In genomic region chr17:73247728-73248127, GRCh38 we compare ENCODE assay signal across 22 cellular contexts. TPM values are rescaled to one million over a fixed set of nuclear protein-coding genes. Genes with fewer than 3 reads are reported as not detected.
DNase-seq lines count a peak whose midpoint lies in the region; ATAC-seq and TF ChIP-seq lines count a peak whose summit lies in the region.
"Had no signal": no experiment of that assay in that cellular context is flagged by ENCODE, and none has a peak within 500 bp of the region (broad histone marks: within the 10 kb centered on the region; RNA-seq: fewer than 3 reads in every experiment).

No MANE protein-coding gene starts in this region.

- H3K4me3 ChIP-seq in AG09309 (ENCODE audit: control insufficient read depth, low read depth, low read length) (no peak overlapping the region), Loucy (ENCODE audit: low read length, poor library complexity, severe bottlenecking) (no peak overlapping the region), GM23248 (no peak overlapping the region)
- H3K4me3 ChIP-seq in CD4-positive, alpha-beta memory T cell (ENCODE audit: low read length in 2 of 2): no peak overlapping the region
- H3K4me3 ChIP-seq: BLaER1, dorsolateral prefrontal cortex, gastrocnemius medialis, tibial artery had no signal

- H3K4me2 ChIP-seq in Loucy (ENCODE audit: low read depth, low read length, poor library complexity, severe bottlenecking): no peak overlapping the region
- H3K4me2 ChIP-seq in GM23248 (ENCODE audit: unreplicated experiment): no peak overlapping the region
- H3K4me2 ChIP-seq: BLaER1 had no signal

- no peak overlapping the region for H2AFZ ChIP-seq in Loucy (ENCODE audit: low read length)
- no peak overlapping the region for H2AFZ ChIP-seq in GM23248

- H3K36me3 ChIP-seq in Loucy (ENCODE audit: insufficient read depth, low read length): peaks cover 18% of the 10 kb centered on the region; the same call in 1 of the 2 replicates
- no peaks in the 10 kb centered on the region; the same call in 1 of the 2 replicates for H3K36me3 ChIP-seq in GM23248 (ENCODE audit: low read depth)
- H3K36me3 ChIP-seq in CD4-positive, alpha-beta memory T cell (ENCODE audit: insufficient read depth, low read length): peaks cover 12% of the 10 kb centered on the region

- H3K27ac Mint-ChIP-seq in CD14-positive monocyte: no peak overlapping the region
- H3K27ac Mint-ChIP-seq in CD4-positive, alpha-beta memory T cell: no peak overlapping the region
- H3K27ac Mint-ChIP-seq: activated CD8-positive, alpha-beta T cell treated with anti-CD3 and anti-CD28 coated beads for 36 hours; memory B cell had no signal

- H3K9me2 ChIP-seq in Loucy (replicated peaks; ENCODE audit: low read depth, low read length): no peaks in the 10 kb centered on the region
- H3K9me2 ChIP-seq in GM23248 (ENCODE audit: insufficient read depth): no peaks in the 10 kb centered on the region

- DNase-seq in AG09309 (ENCODE audit: low read depth) (no peak), cerebellar cortex (ENCODE audit: low spot score) (peak; percentile 20), left colon (no peak), CD14-positive monocyte (ENCODE audit: low spot score) (no peak), GM23248 (no peak), KG1 (lab: John Stamatoyannopoulos, UW) (no peak)
- DNase-seq in CD4-positive, alpha-beta memory T cell: no peak
- DNase-seq: activated CD8-positive, alpha-beta T cell treated with anti-CD3 and anti-CD28 coated beads for 36 hours; DMS79 treated with DMSO at 0.1 percent for 48 hours; gastrocnemius medialis; KBM-7; NCI-H1417; NCI-H226; SHP77 treated with DMSO at 0.1 percent for 48 hours; stimulated activated CD4-positive, alpha-beta T cell treated with anti-CD3 and anti-CD28 coated beads, Interleukin-4, amount 100 ng/mL, for 4 hours; T1000; tibial artery had no signal

- no peaks in the 10 kb centered on the region for H3K9me3 Mint-ChIP-seq in CD14-positive monocyte
- no peaks in the 10 kb centered on the region for H3K9me3 Mint-ChIP-seq in CD4-positive, alpha-beta memory T cell
- H3K9me3 Mint-ChIP-seq: activated CD8-positive, alpha-beta T cell treated with anti-CD3 and anti-CD28 coated beads for 36 hours; memory B cell had no signal

- CTCF ChIA-PET in CD4-positive, alpha-beta memory T cell (lab: Charles Lee; ENCODE audit: partially characterized antibody): interaction anchor here (1.2 to 11.3 kb wide), 4 partner anchors 8 to 520 kb away, joined by 3 to 185 read pairs (median 18); no protein-coding TSS in a partner anchor

- H3K36me3 Mint-ChIP-seq in CD14-positive monocyte: peaks cover 38 to 41% of the 10 kb centered on the region in 2 donors
- H3K36me3 Mint-ChIP-seq in CD4-positive, alpha-beta memory T cell: peaks cover 9 to 23% of the 10 kb centered on the region in 2 donors

- H3K27ac ChIP-seq in GM23248: no peak overlapping the region
- no peak overlapping the region for H3K27ac ChIP-seq in CD4-positive, alpha-beta memory T cell (ENCODE audit: low read depth, low read length)
- H3K27ac ChIP-seq: BLaER1, dorsolateral prefrontal cortex, gastrocnemius medialis, tibial artery had no signal

- no peaks in the 10 kb centered on the region for H3F3A ChIP-seq in Loucy (ENCODE audit: low read depth)
- peaks cover 5% of the 10 kb centered on the region; the same call in 1 of the 2 replicates for H3F3A ChIP-seq in GM23248 (ENCODE audit: insufficient read depth)

- H3K4me1 Mint-ChIP-seq in CD14-positive monocyte: no peaks in the 10 kb centered on the region
- H3K4me1 Mint-ChIP-seq in CD4-positive, alpha-beta memory T cell: no peaks in the 10 kb centered on the region
- H3K4me1 Mint-ChIP-seq: memory B cell had no signal

- H4K20me1 ChIP-seq in Loucy (ENCODE audit: insufficient read depth, low read length, poor library complexity, severe bottlenecking): no peaks in the 10 kb centered on the region
- no peaks in the 10 kb centered on the region for H4K20me1 ChIP-seq in GM23248 (ENCODE audit: insufficient read depth)
- H4K20me1 ChIP-seq: BLaER1 had no signal

- no peaks in the 10 kb centered on the region for H3K27me3 ChIP-seq in Loucy (ENCODE audit: insufficient read depth, low read length, poor library complexity, severe bottlenecking)
- H3K27me3 ChIP-seq in GM23248 (replicated peaks; ENCODE audit: insufficient read depth): no peaks in the 10 kb centered on the region
- no peaks in the 10 kb centered on the region for H3K27me3 ChIP-seq in CD4-positive, alpha-beta memory T cell (ENCODE audit: insufficient read depth, low read length)
- H3K27me3 ChIP-seq: BLaER1, dorsolateral prefrontal cortex, gastrocnemius medialis, tibial artery had no signal

- no peaks in the 10 kb centered on the region for H3K4me1 ChIP-seq in Loucy (ENCODE audit: insufficient read depth, low read length, poor library complexity, severe bottlenecking)
- no peaks in the 10 kb centered on the region for H3K4me1 ChIP-seq in GM23248 (ENCODE audit: insufficient read depth)
- H3K4me1 ChIP-seq in CD4-positive, alpha-beta memory T cell (ENCODE audit: insufficient read depth, low read length): no peaks in the 10 kb centered on the region
- H3K4me1 ChIP-seq: BLaER1, gastrocnemius medialis, tibial artery had no signal

- peaks cover 0 to 6% (median 1%) of the 10 kb centered on the region in 3 donors for H3K27me3 Mint-ChIP-seq in CD14-positive monocyte (ENCODE audit: low read depth in 3 of 3)
- no peaks in the 10 kb centered on the region for H3K27me3 Mint-ChIP-seq in CD4-positive, alpha-beta memory T cell
- H3K27me3 Mint-ChIP-seq: activated CD8-positive, alpha-beta T cell treated with anti-CD3 and anti-CD28 coated beads for 36 hours; memory B cell had no signal

- H3K9me3 ChIP-seq in Loucy (ENCODE audit: insufficient read depth, low read depth, low read length): no peaks in the 10 kb centered on the region
- H3K9me3 ChIP-seq in GM23248 (ENCODE audit: low read depth): no peaks in the 10 kb centered on the region
- no peaks in the 10 kb centered on the region for H3K9me3 ChIP-seq in CD4-positive, alpha-beta memory T cell (ENCODE audit: control insufficient read depth in 1 of 2, low read length in 2 of 2)
- H3K9me3 ChIP-seq: BLaER1, gastrocnemius medialis, tibial artery had no signal

- no peaks in the 10 kb centered on the region for H3K79me2 ChIP-seq in Loucy (ENCODE audit: insufficient read depth, low read length)
- no peaks in the 10 kb centered on the region for H3K79me2 ChIP-seq in GM23248 (ENCODE audit: insufficient read depth)

- POLR2A ChIA-PET in CD4-positive, alpha-beta memory T cell (lab: Charles Lee; ENCODE audit: partially characterized antibody): interaction anchor here (1.6 kb wide), 1 partner anchor 15 kb away, joined by 3 read pairs; a partner anchor contains a TSS

- TF ChIP-seq CTCF in AG09309 (IDR thresholded peaks at IDR 0.05; ENCODE audit: control insufficient read depth, insufficient read depth, low read depth, low read length, missing control alignments) (peak; percentile 34), Loucy (conservative IDR thresholded peaks at IDR 0.05; ENCODE audit: low read length) (peak; percentile 43), CD14-positive monocyte (IDR thresholded peaks at IDR 0.05) (no peak)

- H3K9ac ChIP-seq in Loucy (ENCODE audit: low read depth, low read length, poor library complexity, severe bottlenecking) (no peak overlapping the region), GM23248 (no peak overlapping the region)
- H3K9ac ChIP-seq: BLaER1 had no signal

- no peak overlapping the region for H3K4me3 Mint-ChIP-seq in CD14-positive monocyte
- H3K4me3 Mint-ChIP-seq in CD4-positive, alpha-beta memory T cell: no peak overlapping the region
- H3K4me3 Mint-ChIP-seq: activated CD8-positive, alpha-beta T cell treated with anti-CD3 and anti-CD28 coated beads for 36 hours; memory B cell had no signal

- intact Hi-C loops in left colon (cut with DNase I, micrococcal nuclease): loop anchor here in 1 of 2 donors (10.0 kb wide), 1 partner anchor 523 kb away; no protein-coding TSS in a partner anchor
- intact Hi-C loops in CD14-positive monocyte (cut with micrococcal nuclease): no loop called here
- intact Hi-C loops in CD4-positive, alpha-beta memory T cell (cut with micrococcal nuclease): no loop called here

- ATAC-seq in left colon: peak; percentile 32
- ATAC-seq: activated CD8-positive, alpha-beta T cell treated with anti-CD3 and anti-CD28 coated beads for 36 hours; gastrocnemius medialis had no signal

- 95 to 98% methylated on average over 2 of the region's 2 CpGs for WGBS in GM23248 (ENCODE audit: low coverage in 1 of 2, low lambda C conversion rate in 2 of 2, missing lambda C conversion rate in 2 of 2), 2 experiments

- in situ Hi-C loops in GM23248 (cut with MboI): no loop called here

RNA-seq across cellular contexts. Expression of gene CPSF4L, which starts 14.0 kb away (rescaled TPM):
- total RNA-seq in left colon: under 1 TPM in 1 of 2 donors, not detected in 1; 0.20 TPM
- not detected for polyA plus RNA-seq in CD14-positive monocyte
- total RNA-seq in GM23248 (2014; rRNA removed; shearing (Covaris generic)): not detected in 2 replicates
- not detected in 2 replicates for polyA plus RNA-seq in GM23248 (2016; fragmentation: Nextera tagmentation; extraction: Ambion mirVana)
- not detected for total RNA-seq in CD4-positive, alpha-beta memory T cell
- not detected for polyA plus RNA-seq in CD4-positive, alpha-beta memory T cell
- total RNA-seq: activated CD8-positive, alpha-beta T cell treated with anti-CD3 and anti-CD28 coated beads for 36 hours; astrocyte; gastrocnemius medialis had no signal

RNA-seq across cellular contexts. Expression of gene COG1, which starts 54.9 kb away (rescaled TPM):
- total RNA-seq in left colon: 10 to 100 TPM; 46.4 to 59.6 TPM
- polyA plus RNA-seq in CD14-positive monocyte (1 to 10 TPM; 5.1 to 8.0 TPM), GM23248 (2016; fragmentation: Nextera tagmentation; extraction: Ambion mirVana) (31.8 and 34.1 TPM in 2 replicates)
- 20.2 and 20.4 TPM in 2 replicates for total RNA-seq in GM23248 (2014; rRNA removed; shearing (Covaris generic))
- total RNA-seq in CD4-positive, alpha-beta memory T cell: 10 to 100 TPM; 76.2 to 81.6 TPM
- polyA plus RNA-seq in CD4-positive, alpha-beta memory T cell: 10 to 100 TPM; 13.1 to 38.1 TPM
